1 cellular context compared by ENCODE assay signal in the genomic region with DNA sequence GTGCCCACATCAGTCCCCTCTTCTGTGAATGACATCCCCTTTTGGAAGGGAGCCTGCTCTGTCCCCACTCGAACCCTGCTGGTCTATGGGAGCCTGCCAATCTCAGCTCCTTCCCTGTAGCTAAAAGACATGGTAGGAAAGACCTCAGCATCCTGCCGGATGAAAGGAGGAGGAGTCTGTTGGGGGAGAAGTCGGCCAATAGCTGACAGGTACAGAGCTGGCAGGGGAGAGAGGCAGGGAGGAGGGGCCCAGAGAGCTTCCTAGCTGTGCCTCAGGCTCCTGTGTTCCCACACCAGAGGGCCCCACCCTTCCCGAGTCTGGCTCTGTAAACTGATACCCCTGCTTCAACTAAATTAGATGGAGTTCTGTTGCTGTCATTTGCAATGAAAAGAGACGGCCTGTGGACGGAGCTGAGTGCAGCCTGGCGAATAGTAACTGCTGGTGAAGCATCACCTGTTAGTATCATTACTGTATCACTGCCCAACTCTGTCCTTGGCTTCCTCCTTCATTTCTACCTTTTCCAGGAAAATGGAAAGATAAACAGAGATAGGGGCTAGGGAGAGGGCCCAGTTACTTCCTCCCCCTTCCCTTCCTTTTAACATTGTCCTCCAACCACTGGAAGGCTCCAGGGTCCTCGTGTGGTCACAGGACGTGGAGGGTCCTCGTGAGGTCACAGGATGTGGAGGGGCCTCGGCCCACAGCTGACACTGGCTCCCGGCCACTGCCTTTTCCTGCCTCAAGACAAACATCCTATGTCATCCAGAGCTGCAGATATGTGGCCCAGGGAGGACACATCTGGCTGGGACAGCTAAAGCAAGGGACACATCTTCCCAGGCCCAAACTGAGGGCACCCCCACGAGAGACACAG.
TF ChIP-seq lines count a peak whose summit lies in the region.

No MANE protein-coding gene starts in this region.

TF ChIP-seq in K562, 482 proteins besides CTCF, POLR2A, EP300 and RAD21:
- TF ChIP-seq MTF1 (CRISPR knock-in tag; IDR thresholded peaks at IDR 0.05; ENCODE audit: borderline replicate concordance), result no peak
- TF ChIP-seq GATAD2A (IDR thresholded peaks at IDR 0.05), result no peak
- TF ChIP-seq ZKSCAN3 (CRISPR knock-in tag; IDR thresholded peaks at IDR 0.05), result no peak
- TF ChIP-seq L3MBTL2 (IDR thresholded peaks at IDR 0.05), result no peak
- no peak for TF ChIP-seq ZBTB7A (IDR thresholded peaks at IDR 0.05; ENCODE audit: borderline replicate concordance, control insufficient read depth, low read depth, low read length)
- TF ChIP-seq ZFPM2 (CRISPR knock-in tag; IDR thresholded peaks at IDR 0.05), result no peak
- no peak for TF ChIP-seq RCOR1 (IDR thresholded peaks at IDR 0.05; ENCODE audit: borderline replicate concordance in 1 of 2, low read depth in 2 of 2, low read length in 2 of 2)
- TF ChIP-seq ZNF57 (CRISPR knock-in tag; IDR thresholded peaks at IDR 0.05), result no peak
- no peak for TF ChIP-seq NFRKB (IDR thresholded peaks at IDR 0.05; ENCODE audit: low read depth)
- TF ChIP-seq PHTF2 (CRISPR knock-in tag; IDR thresholded peaks at IDR 0.05), result no peak
- TF ChIP-seq, protein P1, sequence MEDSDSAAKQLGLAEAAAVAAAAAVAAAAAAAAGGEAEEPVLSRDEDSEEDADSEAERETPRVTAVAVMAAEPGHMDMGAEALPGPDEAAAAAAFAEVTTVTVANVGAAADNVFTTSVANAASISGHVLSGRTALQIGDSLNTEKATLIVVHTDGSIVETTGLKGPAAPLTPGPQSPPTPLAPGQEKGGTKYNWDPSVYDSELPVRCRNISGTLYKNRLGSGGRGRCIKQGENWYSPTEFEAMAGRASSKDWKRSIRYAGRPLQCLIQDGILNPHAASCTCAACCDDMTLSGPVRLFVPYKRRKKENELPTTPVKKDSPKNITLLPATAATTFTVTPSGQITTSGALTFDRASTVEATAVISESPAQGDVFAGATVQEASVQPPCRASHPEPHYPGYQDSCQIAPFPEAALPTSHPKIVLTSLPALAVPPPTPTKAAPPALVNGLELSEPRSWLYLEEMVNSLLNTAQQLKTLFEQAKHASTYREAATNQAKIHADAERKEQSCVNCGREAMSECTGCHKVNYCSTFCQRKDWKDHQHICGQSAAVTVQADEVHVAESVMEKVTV (CRISPR knock-in tag; IDR thresholded peaks at IDR 0.05), result no peak
- no peak for TF ChIP-seq RBM14 (IDR thresholded peaks at IDR 0.05; ENCODE audit: borderline replicate concordance, insufficient read depth, low read depth, low read length)
- TF ChIP-seq MCM3 (IDR thresholded peaks at IDR 0.05), result no peak
